ENCODE assay signal across 28 cellular contexts in genomic region chr6:22409487-22409886, GRCh38.
"Had no signal": no experiment of that assay in that cellular context is flagged by ENCODE, and none has a peak within 500 bp of the region (broad histone marks: within the 10 kb centered on the region; RNA-seq: fewer than 3 reads in every experiment).

No MANE protein-coding gene starts in this region.

- H3K4me2 ChIP-seq: neural progenitor cell, smooth muscle cell had no signal

- H3K9me3 Mint-ChIP-seq: stimulated activated naive CD8-positive, alpha-beta T cell treated with anti-CD3 and anti-CD28 coated beads, Interleukin-15, amount 100 ng/mL, for 72 hours had no signal

- H3K4me3 Mint-ChIP-seq: effector memory CD8-positive, alpha-beta T cell; memory B cell; naive B cell; natural killer cell treated with Interleukin-12 subunit alpha and Interleukin-12 subunit beta and Interleukin-15 and Interleukin-18, amount 100 ng/mL, for 72 hours; neural progenitor cell; stimulated activated naive CD8-positive, alpha-beta T cell treated with anti-CD3 and anti-CD28 coated beads, Interleukin-15, amount 100 ng/mL, for 72 hours had no signal

- FAIRE-seq: frontal cortex, keratinocyte had no signal

- H3K36me3 Mint-ChIP-seq: memory B cell; naive B cell; natural killer cell treated with Interleukin-12 subunit alpha and Interleukin-12 subunit beta and Interleukin-15 and Interleukin-18, amount 100 ng/mL, for 72 hours had no signal

- H3K4me1 Mint-ChIP-seq: memory B cell; naive B cell; neural progenitor cell; stimulated activated naive CD8-positive, alpha-beta T cell treated with anti-CD3 and anti-CD28 coated beads, Interleukin-15, amount 100 ng/mL, for 72 hours had no signal

- H3K4me3 ChIP-seq: coronary artery, lung, mucosa of descending colon, neural progenitor cell, prostate gland, right atrium auricular region, smooth muscle cell, suprapubic skin, transverse colon, vagina had no signal

- H3K9me3 ChIP-seq: mucosa of descending colon, prostate gland, right atrium auricular region, suprapubic skin, transverse colon, vagina had no signal

- H3K27me3 Mint-ChIP-seq: effector memory CD8-positive, alpha-beta T cell; memory B cell; naive B cell; natural killer cell treated with Interleukin-12 subunit alpha and Interleukin-12 subunit beta and Interleukin-15 and Interleukin-18, amount 100 ng/mL, for 72 hours; stimulated activated naive CD8-positive, alpha-beta T cell treated with anti-CD3 and anti-CD28 coated beads, Interleukin-15, amount 100 ng/mL, for 72 hours had no signal

- H3K27ac Mint-ChIP-seq: effector memory CD8-positive, alpha-beta T cell; memory B cell; natural killer cell treated with Interleukin-12 subunit alpha and Interleukin-12 subunit beta and Interleukin-15 and Interleukin-18, amount 100 ng/mL, for 72 hours; neural progenitor cell; stimulated activated naive CD8-positive, alpha-beta T cell treated with anti-CD3 and anti-CD28 coated beads, Interleukin-15, amount 100 ng/mL, for 72 hours had no signal

- H3K27me3 ChIP-seq: neural progenitor cell, right atrium auricular region, suprapubic skin, transverse colon, vagina had no signal

- H3K36me3 ChIP-seq: neural progenitor cell, prostate gland, right atrium auricular region, suprapubic skin, transverse colon, vagina had no signal

- H3K9ac ChIP-seq: neural progenitor cell had no signal

- H3K27ac ChIP-seq: coronary artery, epithelial cell of prostate, neural progenitor cell, prostate gland, right atrium auricular region, suprapubic skin, transverse colon, vagina had no signal

- ATAC-seq: effector memory CD8-positive, alpha-beta T cell; esophagus mucosa; left lobe of liver; mucosa of descending colon; natural killer cell treated with Interleukin-12 subunit alpha and Interleukin-12 subunit beta and Interleukin-15 and Interleukin-18, amount 100 ng/mL, for 72 hours; sciatic nerve; stimulated activated naive CD8-positive, alpha-beta T cell treated with anti-CD3 and anti-CD28 coated beads, Interleukin-15, amount 100 ng/mL, for 72 hours had no signal

- DNase-seq: dermis blood vessel endothelial cell; effector memory CD8-positive, alpha-beta T cell; head of caudate nucleus; mucosa of descending colon; naive B cell; stimulated activated CD4-positive, alpha-beta T cell treated with anti-CD3 and anti-CD28 coated beads, Interleukin-12 subunit alpha, Interleukin-12 subunit beta, amount 100 ng/mL, for 4 hours; stimulated activated CD4-positive, alpha-beta T cell treated with anti-CD3 and anti-CD28 coated beads, Interleukin-1b, Interleukin-23, amount 100 ng/mL, for 48 hours; stimulated activated CD4-positive, alpha-beta T cell treated with anti-CD3 and anti-CD28 coated beads, Interleukin-4, amount 100 ng/mL, for 1 hour; stimulated activated CD8-positive, alpha-beta memory T cell treated with anti-CD3 and anti-CD28 coated beads, Interleukin-4, amount 100 ng/mL, for 48 hours; stimulated activated naive CD4-positive, alpha-beta T cell; stimulated activated naive CD8-positive, alpha-beta T cell treated with anti-CD3 and anti-CD28 coated beads, Interleukin-15, amount 100 ng/mL, for 72 hours; transverse colon had no signal

- H3K4me1 ChIP-seq: neural progenitor cell, prostate gland, right atrium auricular region, suprapubic skin, transverse colon had no signal

- H2AFZ ChIP-seq: neural progenitor cell had no signal
